Comparison of ENCODE assay signal across 1 cellular context in genomic region chr6:43283514-43283901, GRCh38.
TF ChIP-seq lines count a peak whose summit lies in the region.

No MANE protein-coding gene starts in this region.

TF ChIP-seq in K562, 482 proteins besides CTCF, POLR2A, EP300 and RAD21:
- TF ChIP-seq HMGN3 (IDR thresholded peaks at IDR 0.05; ENCODE audit: borderline replicate concordance, extremely low read depth, insufficient read length, low read depth, low read length) = no peak
- no peak for TF ChIP-seq HNRNPL (IDR thresholded peaks at IDR 0.05; ENCODE audit: low read depth, low read length)
- TF ChIP-seq ZBTB7A (IDR thresholded peaks at IDR 0.05; ENCODE audit: borderline replicate concordance, control insufficient read depth, low read depth, low read length) = peak; percentile 29; the same call in 1 of the 2 replicates
- TF ChIP-seq MIER1 (IDR thresholded peaks at IDR 0.05; ENCODE audit: low read depth) = no peak
- no peak for TF ChIP-seq BMI1 (IDR thresholded peaks at IDR 0.05; ENCODE audit: low read length)
- no peak for TF ChIP-seq SMARCE1 (IDR thresholded peaks at IDR 0.05)
- TF ChIP-seq, protein P1, sequence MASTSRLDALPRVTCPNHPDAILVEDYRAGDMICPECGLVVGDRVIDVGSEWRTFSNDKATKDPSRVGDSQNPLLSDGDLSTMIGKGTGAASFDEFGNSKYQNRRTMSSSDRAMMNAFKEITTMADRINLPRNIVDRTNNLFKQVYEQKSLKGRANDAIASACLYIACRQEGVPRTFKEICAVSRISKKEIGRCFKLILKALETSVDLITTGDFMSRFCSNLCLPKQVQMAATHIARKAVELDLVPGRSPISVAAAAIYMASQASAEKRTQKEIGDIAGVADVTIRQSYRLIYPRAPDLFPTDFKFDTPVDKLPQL (IDR thresholded peaks at IDR 0.05; ENCODE audit: extremely low read depth, insufficient read length) = no peak
- no peak for TF ChIP-seq KDM2B (CRISPR knock-in tag; IDR thresholded peaks at IDR 0.05)
TF ChIP-seq in K562: peak in this region for 1.
